In the genomic region with DNA sequence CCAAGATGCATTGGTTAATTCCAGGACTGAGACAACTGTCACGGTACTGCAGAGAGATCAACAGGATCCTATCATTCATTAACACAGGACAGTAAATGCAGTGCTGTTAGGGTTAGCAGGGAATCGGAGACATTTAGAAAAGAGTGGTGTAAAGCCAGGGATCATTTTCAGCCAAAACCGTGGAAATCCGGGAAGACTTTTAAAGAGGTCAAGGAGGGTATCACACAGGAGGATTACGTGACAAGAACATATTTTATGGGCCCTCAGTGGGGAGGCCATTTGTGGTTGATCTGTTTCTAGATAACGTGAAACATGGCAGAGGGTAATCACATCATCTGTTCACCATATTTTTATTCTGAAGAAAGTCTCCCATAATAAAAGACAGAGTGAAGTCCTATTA, we compare ENCODE assay signal across 23 cellular contexts.
"Had no signal": no experiment of that assay in that cellular context is flagged by ENCODE, and none has a peak within 500 bp of the region (broad histone marks: within the 10 kb centered on the region; RNA-seq: fewer than 3 reads in every experiment).

No MANE protein-coding gene starts in this region.

- H3K36me3 ChIP-seq: cardiac muscle cell, left ventricle myocardium inferior, right lobe of liver, stomach, uterus had no signal

- H3K36me3 Mint-ChIP-seq: activated naive CD4-positive, alpha-beta T cell treated with anti-CD3 and anti-CD28 coated beads, Interleukin-2, amount 10 ng/mL, durations not matched to agents 7 days and 5 days; stimulated activated effector memory CD8-positive, alpha-beta T cell treated with anti-CD3 and anti-CD28 coated beads, Interleukin-12 subunit alpha, Interleukin-12 subunit beta, amount 100 ng/mL, for 72 hours had no signal

- H3K4me3 Mint-ChIP-seq: activated CD4-positive, alpha-beta memory T cell treated with anti-CD3 and anti-CD28 coated beads, Interleukin-2, amount 10 ng/mL, durations not matched to agents 7 days and 5 days; activated naive CD4-positive, alpha-beta T cell treated with anti-CD3 and anti-CD28 coated beads, Interleukin-2, amount 10 ng/mL, durations not matched to agents 7 days and 5 days; activated T-cell treated with anti-CD3 and anti-CD28 coated beads, Interleukin-2, amount 50 U/mL, for 72 hours; immature natural killer cell; stimulated activated effector memory CD8-positive, alpha-beta T cell treated with anti-CD3 and anti-CD28 coated beads, Interleukin-12 subunit alpha, Interleukin-12 subunit beta, amount 100 ng/mL, for 72 hours; T-helper 1 cell treated with Interleukin-12 subunit alpha and Interleukin-12 subunit beta and Interleukin-4 antibody, amounts not matched to agents 30 μg/mL and 1 μg/mL, for 36 hours had no signal

- H3K27ac Mint-ChIP-seq: activated CD4-positive, alpha-beta memory T cell treated with anti-CD3 and anti-CD28 coated beads, Interleukin-2, amount 10 ng/mL, durations not matched to agents 7 days and 5 days; activated naive CD4-positive, alpha-beta T cell treated with anti-CD3 and anti-CD28 coated beads, Interleukin-2, amount 10 ng/mL, durations not matched to agents 7 days and 5 days; activated T-cell treated with anti-CD3 and anti-CD28 coated beads, Interleukin-2, amount 50 U/mL, for 72 hours; immature natural killer cell; stimulated activated effector memory CD8-positive, alpha-beta T cell treated with anti-CD3 and anti-CD28 coated beads, Interleukin-12 subunit alpha, Interleukin-12 subunit beta, amount 100 ng/mL, for 72 hours; T-helper 1 cell treated with Interleukin-12 subunit alpha and Interleukin-12 subunit beta and Interleukin-4 antibody, amounts not matched to agents 30 μg/mL and 1 μg/mL, for 36 hours had no signal

- H3K27ac ChIP-seq: cardiac muscle cell, epithelial cell of prostate, left ventricle myocardium inferior, right lobe of liver, stomach, testis, uterus had no signal

- DNase-seq: activated CD4-positive, alpha-beta memory T cell treated with anti-CD3 and anti-CD28 coated beads, Interleukin-2, amount 10 ng/mL, durations not matched to agents 7 days and 5 days; activated CD4-positive, alpha-beta T cell treated with anti-CD3 and anti-CD28 coated beads for 48 hours; activated CD4-positive, CD25-positive, alpha-beta regulatory T cell; activated effector memory CD4-positive, alpha-beta T cell treated with Interleukin-2 at 50 U/mL for 16 hours; activated naive CD4-positive, alpha-beta T cell treated with anti-CD3 and anti-CD28 coated beads, Interleukin-2, amount 10 ng/mL, durations not matched to agents 7 days and 5 days; activated T-cell treated with anti-CD3 and anti-CD28 coated beads, Interleukin-2, amount 50 U/mL, for 72 hours; cortex of kidney; foreskin fibroblast; immature natural killer cell; left ventricle myocardium inferior; occipital lobe; right lobe of liver; small intestine; stimulated activated CD4-positive, alpha-beta T cell treated with anti-CD3 and anti-CD28 coated beads, Interleukin-2, amount 100 ng/mL, for 24 hours; stomach; T1000; testis; trophoblast cell; uterus had no signal

- ATAC-seq: activated T-cell treated with anti-CD3 and anti-CD28 coated beads, Interleukin-2, amount 50 U/mL, for 72 hours; right lobe of liver; stimulated activated effector memory CD8-positive, alpha-beta T cell treated with anti-CD3 and anti-CD28 coated beads, Interleukin-12 subunit alpha, Interleukin-12 subunit beta, amount 100 ng/mL, for 72 hours had no signal

- H3K4me1 ChIP-seq: uterus had no signal

- H3K27me3 ChIP-seq: cardiac muscle cell, right lobe of liver, stomach, testis, uterus had no signal

- H3K9me3 Mint-ChIP-seq: activated naive CD4-positive, alpha-beta T cell treated with anti-CD3 and anti-CD28 coated beads, Interleukin-2, amount 10 ng/mL, durations not matched to agents 7 days and 5 days; T-helper 1 cell treated with Interleukin-12 subunit alpha and Interleukin-12 subunit beta and Interleukin-4 antibody, amounts not matched to agents 30 μg/mL and 1 μg/mL, for 36 hours had no signal

- H3K4me3 ChIP-seq: cardiac muscle cell, left ventricle myocardium inferior, right lobe of liver, stomach, testis, uterus had no signal

- H3K4me1 Mint-ChIP-seq: activated CD4-positive, alpha-beta memory T cell treated with anti-CD3 and anti-CD28 coated beads, Interleukin-2, amount 10 ng/mL, durations not matched to agents 7 days and 5 days; activated naive CD4-positive, alpha-beta T cell treated with anti-CD3 and anti-CD28 coated beads, Interleukin-2, amount 10 ng/mL, durations not matched to agents 7 days and 5 days; immature natural killer cell; stimulated activated effector memory CD8-positive, alpha-beta T cell treated with anti-CD3 and anti-CD28 coated beads, Interleukin-12 subunit alpha, Interleukin-12 subunit beta, amount 100 ng/mL, for 72 hours had no signal

- H3K27me3 Mint-ChIP-seq: activated CD4-positive, alpha-beta memory T cell treated with anti-CD3 and anti-CD28 coated beads, Interleukin-2, amount 10 ng/mL, durations not matched to agents 7 days and 5 days; activated naive CD4-positive, alpha-beta T cell treated with anti-CD3 and anti-CD28 coated beads, Interleukin-2, amount 10 ng/mL, durations not matched to agents 7 days and 5 days had no signal

- H3K9me3 ChIP-seq: left ventricle myocardium inferior, right lobe of liver, stomach, testis, uterus had no signal
